In the genomic region with DNA sequence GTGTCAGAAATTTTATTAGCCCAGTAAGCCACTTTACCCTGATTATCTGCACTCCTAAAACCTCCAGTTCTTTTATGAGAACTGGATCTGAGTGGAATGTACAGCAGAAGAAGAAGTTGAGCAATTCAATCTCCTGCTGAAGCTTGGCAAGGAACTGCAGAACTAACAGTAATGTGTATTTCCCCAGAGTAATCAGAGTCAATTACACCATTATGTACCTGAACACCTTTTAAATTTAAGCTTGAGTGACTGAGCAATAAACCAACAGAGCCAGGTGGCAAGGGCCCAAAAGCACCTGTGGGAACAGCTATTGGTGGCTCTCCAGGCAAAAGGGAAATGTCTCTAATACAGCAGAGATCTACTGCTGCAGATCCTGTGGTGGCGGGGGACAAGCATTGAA, we compare ENCODE assay signal across 13 cellular contexts. TPM values are rescaled to one million over a fixed set of nuclear protein-coding genes. Genes with fewer than 3 reads are reported as not detected.
DNase-seq lines count a peak whose midpoint lies in the region; ATAC-seq and TF ChIP-seq lines count a peak whose summit lies in the region.
"Had no signal": no experiment of that assay in that cellular context is flagged by ENCODE, and none has a peak within 500 bp of the region (broad histone marks: within the 10 kb centered on the region; RNA-seq: fewer than 3 reads in every experiment).

No MANE protein-coding gene starts in this region.

- no peak for ATAC-seq in HG03135 (IDR thresholded peaks at IDR 0.05; ENCODE audit: unreplicated experiment)
- ATAC-seq in HG03175 (IDR thresholded peaks at IDR 0.05; ENCODE audit: unreplicated experiment): no peak
- no peak for ATAC-seq in GM21529 (IDR thresholded peaks at IDR 0.05; ENCODE audit: unreplicated experiment)
- ATAC-seq: Panc1, T-cell had no signal

- H3K4me1 Mint-ChIP-seq in neural crest cell (no peaks in the 10 kb centered on the region), HFFc6 (ENCODE audit: low read depth) (peaks cover 23% of the 10 kb centered on the region)
- H3K4me1 Mint-ChIP-seq: T-cell had no signal

- H3K9me3 Mint-ChIP-seq in neural crest cell (peaks cover 15% of the 10 kb centered on the region), HFFc6 (peaks cover 10% of the 10 kb centered on the region; the same call in 1 of the 2 replicates)
- H3K9me3 Mint-ChIP-seq: T-cell had no signal

- peaks cover 2% of the 10 kb centered on the region for H3K36me3 Mint-ChIP-seq in neural crest cell (ENCODE audit: low read depth)
- no peaks in the 10 kb centered on the region for H3K36me3 Mint-ChIP-seq in HFFc6 (ENCODE audit: low read depth)
- H3K36me3 Mint-ChIP-seq: T-cell had no signal

- DNase-seq in DMS153 (lab: John Stamatoyannopoulos, UW) (peak; percentile 59), NCI-H2029 (lab: John Stamatoyannopoulos, UW) (peak; percentile 69), amniotic epithelial cell (ENCODE audit: low read depth) (peak; percentile 19), neural crest cell (ENCODE audit: low read depth, low spot score) (no peak), HFFc6 (no peak)
- DNase-seq: activated T-cell treated with anti-CD3 and anti-CD28 coated beads, Interleukin-2, amount 50 U/mL, for 48 hours; nucleus accumbens; stimulated activated CD4-positive, alpha-beta T cell treated with anti-CD3 and anti-CD28 coated beads, Interleukin-1b, Interleukin-23, amount 100 ng/mL, for 48 hours; T-cell had no signal

- H3K27me3 Mint-ChIP-seq in neural crest cell (ENCODE audit: low read depth) (no peaks in the 10 kb centered on the region), HFFc6 (ENCODE audit: insufficient read depth) (no peaks in the 10 kb centered on the region; the same call in 1 of the 2 replicates)

- H3K4me3 Mint-ChIP-seq in neural crest cell (no peak overlapping the region), HFFc6 (no peak overlapping the region)
- H3K4me3 Mint-ChIP-seq: T-cell had no signal

- TF ChIP-seq CTCF in neural crest cell (conservative IDR thresholded peaks at IDR 0.05): no peak
- no peak for TF ChIP-seq CTCF in HFFc6 (IDR thresholded peaks at IDR 0.05)

- H3K27ac Mint-ChIP-seq in neural crest cell (ENCODE audit: unreplicated experiment) (peak overlapping the region; percentile 85), HFFc6 (no peak overlapping the region)
- H3K27ac Mint-ChIP-seq: T-cell had no signal

RNA-seq across cellular contexts. Expression of gene AKR1C2, which starts 40.1 kb away (rescaled TPM):
- 3.8 and 3.9 TPM in 2 replicates for total RNA-seq in neural crest cell
- 1 to 10 TPM in 3 of 6 experiments, under 1 TPM in 3; 0.52 to 1.5 (median 1.1) TPM for total RNA-seq in HFFc6 (2021; fragmentation: NEBNext Ultra II Directional; extraction: Animal tissue kit (Norgen Biotek cat#: 25700))

RNA-seq across cellular contexts. Expression of gene AKR1C3, which starts 50.5 kb away (rescaled TPM):
- total RNA-seq in neural crest cell: 0.19 TPM in 1 of 2 replicates, not detected in the other
- under 1 TPM in 4 of 6 experiments, not detected in 2; 0.28 to 0.84 (median 0.59) TPM for total RNA-seq in HFFc6 (2021; fragmentation: NEBNext Ultra II Directional; extraction: Animal tissue kit (Norgen Biotek cat#: 25700))

Comparison
In these comparisons a context has a peak if more than half of its experiments do, and no peak if none do; other contexts are left out.
1. DNase-seq: peak in DMS153 (single experiment), NCI-H2029 (single experiment) and amniotic epithelial cell (single experiment); none in neural crest cell (single experiment) and HFFc6 (single experiment).